8 cellular contexts compared by ENCODE assay signal in the genomic region with DNA sequence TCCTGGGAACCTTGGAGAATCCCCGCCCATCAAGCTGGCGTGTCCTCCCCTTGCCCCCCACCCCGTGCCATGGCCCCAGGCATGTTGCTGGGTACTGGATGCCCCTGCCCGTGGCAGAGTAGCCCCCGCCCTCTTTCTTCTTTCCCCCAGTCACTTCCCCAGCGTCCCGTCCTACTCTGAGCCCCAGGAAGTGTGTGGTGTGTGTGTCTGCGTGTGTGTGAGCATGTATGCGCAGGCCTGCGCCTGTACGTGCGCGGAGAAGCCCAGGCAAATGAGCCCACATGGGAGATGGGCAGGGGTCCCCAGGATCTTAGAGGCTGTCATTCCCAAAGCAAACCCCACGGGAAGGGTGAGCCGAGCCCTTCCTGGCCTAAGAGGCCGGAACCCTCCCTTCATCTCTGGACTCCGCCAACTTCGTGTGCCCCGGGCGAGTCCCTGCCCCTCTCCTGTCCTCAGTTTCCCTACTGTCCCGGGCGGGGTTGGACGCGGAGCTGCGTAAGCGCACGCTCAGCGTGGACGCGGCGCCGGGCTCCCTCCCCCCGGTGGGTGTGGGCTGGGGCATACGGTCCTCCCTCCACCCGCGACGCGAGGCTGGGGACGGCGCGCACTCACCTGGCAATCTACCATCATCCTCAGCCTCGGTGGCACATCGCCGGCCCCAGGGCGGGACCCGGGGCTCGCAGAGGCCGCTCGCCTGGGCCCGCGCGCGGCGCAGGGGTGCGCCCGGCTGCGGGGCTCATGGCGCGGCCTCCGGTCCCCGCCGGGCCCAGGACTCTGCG. TPM values are rescaled to one million over a fixed set of nuclear protein-coding genes. Genes with fewer than 3 reads are reported as not detected.
DNase-seq lines count a peak whose midpoint lies in the region; ATAC-seq lines count a peak whose summit lies in the region.

No MANE protein-coding gene starts in this region.

- H3K9me3 Mint-ChIP-seq in IgD-negative memory B cell: no peaks in the 10 kb centered on the region
- H3K9me3 Mint-ChIP-seq in stimulated activated memory B cell treated with anti-CD40 and anti-IgM and Interleukin-4, amounts not matched to agents 10 μg/mL and 1 μg/mL and 100 μg/mL, for 72 hours: no peaks in the 10 kb centered on the region

- no peaks in the 10 kb centered on the region for H3K27me3 Mint-ChIP-seq in IgD-negative memory B cell
- no peaks in the 10 kb centered on the region for H3K27me3 Mint-ChIP-seq in stimulated activated memory B cell treated with anti-CD40 and anti-IgM and Interleukin-4, amounts not matched to agents 10 μg/mL and 1 μg/mL and 100 μg/mL, for 72 hours

- peak overlapping the region; percentile 94 to 99 (median 99) for H3K27ac Mint-ChIP-seq in IgD-negative memory B cell
- peak overlapping the region; percentile 92 for H3K27ac Mint-ChIP-seq in stimulated activated memory B cell treated with anti-CD40 and anti-IgM and Interleukin-4, amounts not matched to agents 10 μg/mL and 1 μg/mL and 100 μg/mL, for 72 hours

- H3K4me3 Mint-ChIP-seq in IgD-negative memory B cell: peak overlapping the region; percentile 85 to 97 (median 94)
- H3K4me3 Mint-ChIP-seq in stimulated activated memory B cell treated with anti-CD40 and anti-IgM and Interleukin-4, amounts not matched to agents 10 μg/mL and 1 μg/mL and 100 μg/mL, for 72 hours: peak overlapping the region; percentile 91

- H3K4me1 Mint-ChIP-seq in IgD-negative memory B cell: peaks cover 17 to 30% (median 22%) of the 10 kb centered on the region in 3 donors
- peaks cover 52% of the 10 kb centered on the region for H3K4me1 Mint-ChIP-seq in stimulated activated memory B cell treated with anti-CD40 and anti-IgM and Interleukin-4, amounts not matched to agents 10 μg/mL and 1 μg/mL and 100 μg/mL, for 72 hours

- ATAC-seq in GM21515 (IDR thresholded peaks at IDR 0.05; ENCODE audit: unreplicated experiment): peak; percentile 12
- ATAC-seq in left lobe of liver: no peak
- peak; percentile 55 for ATAC-seq in stimulated activated memory B cell treated with anti-CD40 and anti-IgM and Interleukin-4, amounts not matched to agents 10 μg/mL and 1 μg/mL and 100 μg/mL, for 72 hours

- DNase-seq in EL (peak; percentile 47), UCSD-AML1 (lab: John Stamatoyannopoulos, UW; ENCODE audit: unreplicated experiment) (peak; percentile 64), left lobe of liver (ENCODE audit: low spot score) (peak; percentile 63), DMS153 treated with DMSO at 0.1 percent for 48 hours (lab: John Stamatoyannopoulos, UW; ENCODE audit: unreplicated experiment) (no peak)
- peak; percentile 75 for DNase-seq in central memory CD4-positive, alpha-beta T cell

- no peaks in the 10 kb centered on the region for H3K36me3 Mint-ChIP-seq in IgD-negative memory B cell
- H3K36me3 Mint-ChIP-seq in stimulated activated memory B cell treated with anti-CD40 and anti-IgM and Interleukin-4, amounts not matched to agents 10 μg/mL and 1 μg/mL and 100 μg/mL, for 72 hours: no peaks in the 10 kb centered on the region

RNA-seq across cellular contexts. Expression of gene GBGT1, which starts 15.2 kb away (rescaled TPM):
- polyA plus RNA-seq in IgD-negative memory B cell: 1.7 TPM
- total RNA-seq in left lobe of liver: 1.2 TPM

RNA-seq across cellular contexts. Expression of gene RALGDS, which starts 27.5 kb away (rescaled TPM):
- 16.9 TPM for polyA plus RNA-seq in IgD-negative memory B cell
- 4.7 TPM for total RNA-seq in left lobe of liver
